In the genomic region with DNA sequence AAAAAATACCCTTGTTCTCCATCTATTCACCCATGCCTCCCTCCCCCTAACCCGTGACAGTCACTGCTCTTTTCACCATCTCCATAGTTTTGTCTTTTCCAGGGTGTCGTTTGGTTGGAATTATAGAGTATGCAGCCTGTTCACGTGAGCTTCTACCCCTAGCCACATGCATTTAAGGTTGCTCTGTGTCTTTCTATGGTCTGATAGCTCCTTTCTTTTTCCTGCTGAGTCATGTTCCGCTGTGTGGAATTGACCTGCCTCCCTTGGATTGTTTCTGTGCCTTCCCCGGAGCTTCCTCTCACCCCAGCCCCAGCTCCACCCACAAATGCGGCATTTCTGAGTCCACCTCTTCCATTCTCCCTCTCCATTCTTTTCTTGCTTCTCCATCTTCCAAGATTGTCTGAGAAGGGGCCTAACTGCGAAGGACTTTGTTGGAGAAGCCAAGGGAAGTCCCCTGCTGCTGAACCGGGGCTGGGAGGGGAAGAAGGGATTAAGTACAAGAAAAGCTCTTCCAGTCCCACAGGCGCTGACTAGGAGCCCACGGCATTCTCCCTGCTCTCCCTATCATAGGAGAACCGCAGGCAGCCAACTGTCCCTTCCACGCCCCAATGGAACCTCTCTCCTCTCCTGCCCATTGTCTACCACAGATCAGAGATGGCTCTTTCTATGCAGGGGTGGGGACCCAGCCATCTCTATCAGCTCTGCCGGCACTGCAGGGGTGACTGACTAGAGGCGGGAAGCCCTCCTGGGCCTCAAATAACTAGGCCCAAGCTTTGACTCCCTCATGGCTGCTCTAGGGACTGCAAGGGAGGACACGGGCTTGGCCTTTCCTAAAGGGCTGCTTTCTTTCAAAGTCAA, we compare ENCODE assay signal across 12 cellular contexts.
DNase-seq lines count a peak whose midpoint lies in the region; TF ChIP-seq lines count a peak whose summit lies in the region.
"Had no signal": no experiment of that assay in that cellular context is flagged by ENCODE, and none has a peak within 500 bp of the region (broad histone marks: within the 10 kb centered on the region; RNA-seq: fewer than 3 reads in every experiment).

No MANE protein-coding gene starts in this region.

- TF ChIP-seq EP300 in SK-N-SH (IDR thresholded peaks at IDR 0.05; ENCODE audit: borderline replicate concordance in 1 of 2, low read depth in 1 of 2, low read length in 1 of 2): no peak

- H3K9ac ChIP-seq in HUES64 (ENCODE audit: low read depth, low read length) (no peak overlapping the region), SK-N-SH (no peak overlapping the region)
- H3K9ac ChIP-seq: BLaER1 had no signal

- H3K27me3 ChIP-seq in HUES64 (ENCODE audit: insufficient read depth, low read length): no peaks in the 10 kb centered on the region
- H3K27me3 ChIP-seq in SK-N-SH (ENCODE audit: insufficient read depth): no peaks in the 10 kb centered on the region
- H3K27me3 ChIP-seq: BLaER1 had no signal

- no peaks in the 10 kb centered on the region for H3K9me3 Mint-ChIP-seq in activated CD4-positive, alpha-beta T cell treated with anti-CD3 and anti-CD28 coated beads, Interleukin-2, amount 10 ng/mL, durations not matched to agents 7 days and 5 days
- H3K9me3 Mint-ChIP-seq in activated T-cell treated with anti-CD3 and anti-CD28 coated beads, Interleukin-2, amount 50 U/mL, for 24 hours: no peaks in the 10 kb centered on the region
- H3K9me3 Mint-ChIP-seq: stimulated activated naive B cell treated with anti-CD40 and anti-IgM and Interleukin-4, amounts not matched to agents 10 μg/mL and 1 μg/mL and 100 μg/mL, for 72 hours had no signal

- H3K4me3 Mint-ChIP-seq in activated CD4-positive, alpha-beta T cell treated with anti-CD3 and anti-CD28 coated beads, Interleukin-2, amount 10 ng/mL, durations not matched to agents 7 days and 5 days: no peak overlapping the region
- no peak overlapping the region for H3K4me3 Mint-ChIP-seq in activated T-cell treated with anti-CD3 and anti-CD28 coated beads, Interleukin-2, amount 50 U/mL, for 24 hours
- H3K4me3 Mint-ChIP-seq: stimulated activated naive B cell treated with anti-CD40 and anti-IgM and Interleukin-4, amounts not matched to agents 10 μg/mL and 1 μg/mL and 100 μg/mL, for 72 hours had no signal

- H3K4me1 ChIP-seq in HUES64 (ENCODE audit: insufficient read depth, low read length) (peaks cover 17% of the 10 kb centered on the region), SK-N-SH (ENCODE audit: control insufficient read depth in 1 of 2, insufficient read depth in 2 of 2, low read depth in 1 of 2, low read length in 1 of 2) (peaks cover 26 to 59% of the 10 kb centered on the region in 2 experiments)

- H3K4me2 ChIP-seq in SK-N-SH: no peak overlapping the region
- H3K4me2 ChIP-seq: BLaER1 had no signal

- peaks cover 14% of the 10 kb centered on the region for H3F3A ChIP-seq in SK-N-SH (replicated peaks; ENCODE audit: insufficient read depth)

- POLR2A ChIA-PET in activated CD4-positive, alpha-beta T cell treated with anti-CD3 and anti-CD28 coated beads, Interleukin-2, amount 10 ng/mL, durations not matched to agents 7 days and 5 days (lab: Charles Lee): interaction anchor here (0.6 kb wide), 1 partner anchor 366 kb away, joined by 3 read pairs; no protein-coding TSS in a partner anchor
- POLR2A ChIA-PET in SK-N-SH (lab: Yijun Ruan, JAX): no interaction called here

- no peaks in the 10 kb centered on the region for H3K36me3 Mint-ChIP-seq in activated CD4-positive, alpha-beta T cell treated with anti-CD3 and anti-CD28 coated beads, Interleukin-2, amount 10 ng/mL, durations not matched to agents 7 days and 5 days (ENCODE audit: low read depth)
- peaks cover 3% of the 10 kb centered on the region for H3K36me3 Mint-ChIP-seq in activated T-cell treated with anti-CD3 and anti-CD28 coated beads, Interleukin-2, amount 50 U/mL, for 24 hours (ENCODE audit: low read depth)
- H3K36me3 Mint-ChIP-seq: stimulated activated naive B cell treated with anti-CD40 and anti-IgM and Interleukin-4, amounts not matched to agents 10 μg/mL and 1 μg/mL and 100 μg/mL, for 72 hours had no signal

- H2AFZ ChIP-seq in SK-N-SH (ENCODE audit: low read depth): no peak overlapping the region

- no peak for TF ChIP-seq RAD21 in SK-N-SH (IDR thresholded peaks at IDR 0.05; ENCODE audit: low read length)

- H3K79me2 ChIP-seq in SK-N-SH (ENCODE audit: insufficient read depth): no peaks in the 10 kb centered on the region

- H3K4me3 ChIP-seq in HUES64 (ENCODE audit: low read length) (no peak overlapping the region), SK-N-SH (ENCODE audit: low read depth in 2 of 2, low read length in 1 of 2) (no peak overlapping the region)
- H3K4me3 ChIP-seq: BLaER1 had no signal

- WGBS in HUES64: 66% methylated on average over 14 of the region's 15 CpGs
- 94% methylated on average over 14 of the region's 15 CpGs for WGBS in SK-N-SH (ENCODE audit: low lambda C conversion rate)

- H3K27ac ChIP-seq in HUES64 (ENCODE audit: low read depth, low read length) (peak overlapping the region; percentile 20; the same call in 1 of the 2 replicates), cingulate gyrus (ENCODE audit: low read depth, low read length) (peak overlapping the region; percentile 5), SK-N-SH (ENCODE audit: low read depth in 2 of 2, low read length in 1 of 2) (peak overlapping the region in 1 of 2 experiments; percentile 31; a peak in 3 of 4 replicates)
- H3K27ac ChIP-seq: BLaER1 had no signal

- DNase-seq in A172 (ENCODE audit: low spot score) (peak; percentile 37), mesenteric fat pad (ENCODE audit: low spot score) (peak; percentile 65), COR-L47 (lab: John Stamatoyannopoulos, UW) (no peak), SK-N-SH (no peak)
- no peak for DNase-seq in activated CD4-positive, alpha-beta T cell treated with anti-CD3 and anti-CD28 coated beads, Interleukin-2, amount 10 ng/mL, durations not matched to agents 7 days and 5 days
- DNase-seq in activated T-cell treated with anti-CD3 and anti-CD28 coated beads, Interleukin-2, amount 50 U/mL, for 24 hours: no peak
- DNase-seq: activated CD4-positive, alpha-beta T cell treated with anti-CD3 and anti-CD28 coated beads, Interleukin-2, amount 50 U/mL, for 4 hours; NCI-H2171; stimulated activated naive B cell treated with anti-CD40 and anti-IgM and Interleukin-4, amounts not matched to agents 10 μg/mL and 1 μg/mL and 100 μg/mL, for 72 hours had no signal

- 0 out of 2 replicates have a peak, but pooled peaks cover 4% of the 10 kb centered on the region for H3K36me3 ChIP-seq in HUES64 (ENCODE audit: insufficient read depth, low read length)
- no peaks in the 10 kb centered on the region for H3K36me3 ChIP-seq in SK-N-SH (replicated peaks in 1 of 2; ENCODE audit: control insufficient read depth in 1 of 2, insufficient read depth in 2 of 2, low read length in 1 of 2)

- CTCF ChIA-PET in activated CD4-positive, alpha-beta T cell treated with anti-CD3 and anti-CD28 coated beads, Interleukin-2, amount 10 ng/mL, durations not matched to agents 7 days and 5 days (lab: Charles Lee): interaction anchor here (1.2 kb wide), 1 partner anchor 9 kb away, joined by 3 read pairs; no protein-coding TSS in a partner anchor
- CTCF ChIA-PET in SK-N-SH (lab: Yijun Ruan, JAX): interaction anchor here (0.7 to 25.4 kb wide), 10 partner anchors 9 to 614 kb away, joined by 3 to 369 read pairs (median 4); no protein-coding TSS in a partner anchor

- no peaks in the 10 kb centered on the region for H4K20me1 ChIP-seq in SK-N-SH (ENCODE audit: insufficient read depth)
- H4K20me1 ChIP-seq: BLaER1 had no signal

- no peaks in the 10 kb centered on the region for H3K27me3 Mint-ChIP-seq in activated CD4-positive, alpha-beta T cell treated with anti-CD3 and anti-CD28 coated beads, Interleukin-2, amount 10 ng/mL, durations not matched to agents 7 days and 5 days
- H3K27me3 Mint-ChIP-seq in activated T-cell treated with anti-CD3 and anti-CD28 coated beads, Interleukin-2, amount 50 U/mL, for 24 hours: no peaks in the 10 kb centered on the region

- no peak for TF ChIP-seq CTCF in SK-N-SH (IDR thresholded peaks at IDR 0.05)

- H3K4me1 Mint-ChIP-seq in activated CD4-positive, alpha-beta T cell treated with anti-CD3 and anti-CD28 coated beads, Interleukin-2, amount 10 ng/mL, durations not matched to agents 7 days and 5 days: no peaks in the 10 kb centered on the region
- no peaks in the 10 kb centered on the region for H3K4me1 Mint-ChIP-seq in activated T-cell treated with anti-CD3 and anti-CD28 coated beads, Interleukin-2, amount 50 U/mL, for 24 hours (ENCODE audit: low read depth)
- H3K4me1 Mint-ChIP-seq: stimulated activated naive B cell treated with anti-CD40 and anti-IgM and Interleukin-4, amounts not matched to agents 10 μg/mL and 1 μg/mL and 100 μg/mL, for 72 hours had no signal

- H3K9me3 ChIP-seq in HUES64 (ENCODE audit: insufficient read depth, low read depth, low read length) (no peaks in the 10 kb centered on the region), SK-N-SH (no peaks in the 10 kb centered on the region)
- H3K9me3 ChIP-seq: BLaER1 had no signal

- no peak overlapping the region for H3K27ac Mint-ChIP-seq in activated CD4-positive, alpha-beta T cell treated with anti-CD3 and anti-CD28 coated beads, Interleukin-2, amount 10 ng/mL, durations not matched to agents 7 days and 5 days
- H3K27ac Mint-ChIP-seq in activated T-cell treated with anti-CD3 and anti-CD28 coated beads, Interleukin-2, amount 50 U/mL, for 24 hours: no peak overlapping the region
- H3K27ac Mint-ChIP-seq: stimulated activated naive B cell treated with anti-CD40 and anti-IgM and Interleukin-4, amounts not matched to agents 10 μg/mL and 1 μg/mL and 100 μg/mL, for 72 hours had no signal

- no peaks in the 10 kb centered on the region for H3K9me2 ChIP-seq in SK-N-SH

Comparison
In these comparisons a context has a peak if more than half of its experiments do, and no peak if none do; other contexts are left out.
1. DNase-seq: peak in A172 (single experiment) and mesenteric fat pad (single experiment); none in COR-L47 (single experiment), activated CD4-positive, alpha-beta T cell treated with anti-CD3 and anti-CD28 coated beads, Interleukin-2, amount 10 ng/mL, durations not matched to agents 7 days and 5 days (single experiment), activated T-cell treated with anti-CD3 and anti-CD28 coated beads, Interleukin-2, amount 50 U/mL, for 24 hours (single experiment) and SK-N-SH (single experiment).